Comparison of ENCODE assay signal across 11 cellular contexts in the genomic region with DNA sequence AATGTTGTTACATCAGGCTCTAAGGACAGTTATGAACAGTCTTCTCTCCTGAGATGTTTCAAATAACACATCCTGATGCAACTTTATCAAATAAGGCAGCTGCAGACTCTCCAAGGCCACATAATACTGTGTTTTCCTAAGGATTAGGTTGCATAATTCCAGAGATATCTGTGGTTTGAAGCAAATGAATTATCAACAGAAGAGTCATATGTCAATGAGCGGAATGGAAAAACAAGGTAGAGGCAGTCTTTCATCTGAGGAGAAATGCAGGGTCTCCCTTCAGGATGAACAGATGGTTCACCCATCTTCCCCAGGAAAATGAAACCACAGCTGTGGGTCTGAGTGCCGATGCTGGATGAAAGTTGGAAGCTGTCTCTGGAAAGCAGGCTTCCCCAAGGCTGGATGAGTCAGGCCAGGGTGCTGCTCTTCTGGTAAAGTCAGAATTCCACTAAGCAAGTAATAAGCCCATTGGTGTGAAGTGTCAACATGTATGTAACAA. TPM values are rescaled to one million over a fixed set of nuclear protein-coding genes. Genes with fewer than 3 reads are reported as not detected.
A peak's percentile ranks its signal among the peaks of the same experiment; 100 is the strongest.
DNase-seq lines count a peak whose midpoint lies in the region; ATAC-seq and TF ChIP-seq lines count a peak whose summit lies in the region.
"Had no signal": no experiment of that assay in that cellular context is flagged by ENCODE, and none has a peak within 500 bp of the region (broad histone marks: within the 10 kb centered on the region; RNA-seq: fewer than 3 reads in every experiment).

No MANE protein-coding gene starts in this region.

- no peaks in the 10 kb centered on the region for H3K9me3 Mint-ChIP-seq in MCF 10A (ENCODE audit: unreplicated experiment)

- H3K27me3 Mint-ChIP-seq in MCF 10A (ENCODE audit: insufficient read depth, unreplicated experiment) = no peaks in the 10 kb centered on the region

- no peaks in the 10 kb centered on the region for H3K36me3 Mint-ChIP-seq in MCF 10A (ENCODE audit: insufficient read depth, unreplicated experiment)

- H3K4me3 ChIP-seq in breast epithelium = no peak overlapping the region
- H3K4me3 ChIP-seq: sigmoid colon had no signal

- H3K36me3 ChIP-seq in breast epithelium = no peaks in the 10 kb centered on the region
- H3K36me3 ChIP-seq: sigmoid colon had no signal

- intact Hi-C loops in MCF 10A (cut with micrococcal nuclease) (no loop called here), breast epithelium (cut with DNase I; ENCODE audit: low total_unique reads) (loop anchor here (5.0 kb wide), 1 partner anchor 1068 kb away; no protein-coding TSS in a partner anchor)

- peaks cover 0 to 5% of the 10 kb centered on the region in 2 donors for H3K9me3 ChIP-seq in breast epithelium

- H3K4me1 Mint-ChIP-seq in MCF 10A (ENCODE audit: insufficient read depth, unreplicated experiment) = peaks cover 12% of the 10 kb centered on the region

- no peaks in the 10 kb centered on the region for H3K4me1 ChIP-seq in breast epithelium
- H3K4me1 ChIP-seq: sigmoid colon had no signal

- H3K27ac Mint-ChIP-seq in MCF 10A (ENCODE audit: low read depth, unreplicated experiment) = peak overlapping the region; percentile 68

- no peak for TF ChIP-seq CTCF in MCF 10A (IDR thresholded peaks at IDR 0.05; ENCODE audit: unreplicated experiment)
- TF ChIP-seq CTCF in breast epithelium (IDR thresholded peaks at IDR 0.05) = no peak

- no peak overlapping the region for H3K27ac ChIP-seq in breast epithelium
- H3K27ac ChIP-seq: sigmoid colon had no signal

- peak overlapping the region; percentile 55 for H3K4me3 Mint-ChIP-seq in MCF 10A (ENCODE audit: unreplicated experiment)

- DNase-seq in MCF 10A (ENCODE audit: unreplicated experiment) = peak; percentile 66
- no peak for DNase-seq in breast epithelium (ENCODE audit: low spot score in 2 of 2)
- peak; percentile 89 for DNase-seq in RPMI7951 (ENCODE audit: low read depth)
- DNase-seq in fibroblast of gingiva (ENCODE audit: low read depth) = peak; percentile 80
- peak; percentile 77 for DNase-seq in stromal cell of bone marrow (ENCODE audit: low read depth)
- no peak for DNase-seq in NK-92 (lab: John Stamatoyannopoulos, UW; ENCODE audit: unreplicated experiment)
- DNase-seq in NCI-H446 treated with DMSO at 0.1 percent for 48 hours (lab: John Stamatoyannopoulos, UW) = no peak
- DNase-seq: activated gamma-delta T cell treated with Interleukin-2 at 50 U/mL for 16 hours, sigmoid colon had no signal

- BruUV-seq in MCF 10A (replicated peaks; lab: Mats Ljungman, UMichigan) = no TSS peak

- ATAC-seq in HG03354 (IDR thresholded peaks at IDR 0.05; ENCODE audit: poor library complexity, severe bottlenecking, unreplicated experiment) = no peak

- no peaks in the 10 kb centered on the region for H3K27me3 ChIP-seq in breast epithelium
- H3K27me3 ChIP-seq: sigmoid colon had no signal

- no peak for TF ChIP-seq POLR2A in breast epithelium (IDR thresholded peaks at IDR 0.05)

- POLR2A ChIA-PET in MCF 10A (lab: Yijun Ruan, JAX) = interaction anchor here (1.0 to 1.8 kb wide), 3 partner anchors 57 to 97 kb away, joined by 3 to 6 read pairs (median 4); a partner anchor contains a TSS

- CTCF ChIA-PET in MCF 10A (lab: Yijun Ruan, JAX) = interaction anchor here (0.6 to 1.0 kb wide), 3 partner anchors 98 to 645 kb away, joined by 3 read pairs; a partner anchor contains a TSS

RNA-seq across cellular contexts. Expression of a gene that starts 22.2 kb away (rescaled TPM):
- total RNA-seq in MCF 10A (2022) = 0.42 and 1.2 TPM in 2 replicates
- total RNA-seq in breast epithelium = 1 to 10 TPM in 2 of 3 donors, under 1 TPM in 1; 0.80 to 4.3 (median 2.2) TPM
- total RNA-seq in RPMI7951 (2014; rRNA removed; shearing (Covaris generic)) = 0.49 and 2.4 TPM in 2 replicates

RNA-seq across cellular contexts. Expression of a gene that starts 23.4 kb away (rescaled TPM):
- total RNA-seq in MCF 10A (2022) (not detected in 2 replicates), breast epithelium (not detected)
- total RNA-seq in RPMI7951 (2014; rRNA removed; shearing (Covaris generic)) = not detected in 2 replicates
- total RNA-seq: lung microvascular endothelial cell, sigmoid colon had no signal

RNA-seq across cellular contexts. Expression of a gene that starts 57.3 kb away (rescaled TPM):
- total RNA-seq in MCF 10A (2022) = 40.2 and 41.0 TPM in 2 replicates
- total RNA-seq in breast epithelium = 10 to 100 TPM; 31.7 to 54.4 (median 47.0) TPM
- total RNA-seq in RPMI7951 (2014; rRNA removed; shearing (Covaris generic)) = 146 and 151 TPM in 2 replicates

RNA-seq across cellular contexts. Expression of a gene that starts 58.3 kb away (rescaled TPM):
- 45.6 and 55.5 TPM in 2 replicates for total RNA-seq in MCF 10A (2022)
- total RNA-seq in breast epithelium = 10 to 100 TPM; 32.5 to 53.7 (median 42.3) TPM
- total RNA-seq in RPMI7951 (2014; rRNA removed; shearing (Covaris generic)) = 18.2 and 19.5 TPM in 2 replicates

Comparison
In these comparisons a context has a peak if more than half of its experiments do, and no peak if none do; other contexts are left out.
1. DNase-seq: peak in MCF 10A (single experiment), RPMI7951 (single experiment), fibroblast of gingiva (single experiment) and stromal cell of bone marrow (single experiment); none in breast epithelium (0 of 2), NK-92 (single experiment) and NCI-H446 treated with DMSO at 0.1 percent for 48 hours (single experiment).